2 cellular contexts compared by ENCODE assay signal in the genomic region with DNA sequence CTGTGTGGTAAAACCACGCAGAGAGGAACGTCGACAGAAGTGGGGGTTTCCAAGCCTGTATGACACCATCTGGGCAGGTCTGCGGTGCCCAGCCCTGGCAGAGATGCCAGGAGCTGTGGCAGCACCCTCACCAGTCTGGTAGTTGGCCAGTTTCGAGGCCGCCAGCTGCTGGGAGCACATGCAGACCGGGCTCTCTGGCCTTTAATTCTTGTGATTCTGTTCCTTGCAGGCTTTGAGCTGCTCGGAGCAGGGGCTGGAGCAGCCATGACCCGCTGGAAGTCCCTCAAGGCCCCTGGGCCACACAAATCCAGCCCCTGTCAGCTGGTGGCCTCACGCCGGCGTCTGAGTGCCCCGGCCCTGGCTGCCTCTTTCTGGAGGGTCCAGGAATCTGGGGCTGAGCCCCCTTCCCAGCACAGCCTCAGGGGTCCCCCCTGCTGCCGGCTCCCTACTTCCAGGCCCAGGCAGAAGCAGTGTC. TPM values are rescaled to one million over a fixed set of nuclear protein-coding genes. Genes with fewer than 3 reads are reported as not detected.
"Had no signal": no experiment of that assay in that cellular context is flagged by ENCODE, and none has a peak within 500 bp of the region (broad histone marks: within the 10 kb centered on the region; RNA-seq: fewer than 3 reads in every experiment).

No MANE protein-coding gene starts in this region.

RNA-seq across cellular contexts. Expression of a gene that starts 36.1 kb away (rescaled TPM):
- total RNA-seq: esophagus mucosa had no signal
- polyA plus RNA-seq: naive thymus-derived CD4-positive, alpha-beta T cell had no signal
